In the genomic region with DNA sequence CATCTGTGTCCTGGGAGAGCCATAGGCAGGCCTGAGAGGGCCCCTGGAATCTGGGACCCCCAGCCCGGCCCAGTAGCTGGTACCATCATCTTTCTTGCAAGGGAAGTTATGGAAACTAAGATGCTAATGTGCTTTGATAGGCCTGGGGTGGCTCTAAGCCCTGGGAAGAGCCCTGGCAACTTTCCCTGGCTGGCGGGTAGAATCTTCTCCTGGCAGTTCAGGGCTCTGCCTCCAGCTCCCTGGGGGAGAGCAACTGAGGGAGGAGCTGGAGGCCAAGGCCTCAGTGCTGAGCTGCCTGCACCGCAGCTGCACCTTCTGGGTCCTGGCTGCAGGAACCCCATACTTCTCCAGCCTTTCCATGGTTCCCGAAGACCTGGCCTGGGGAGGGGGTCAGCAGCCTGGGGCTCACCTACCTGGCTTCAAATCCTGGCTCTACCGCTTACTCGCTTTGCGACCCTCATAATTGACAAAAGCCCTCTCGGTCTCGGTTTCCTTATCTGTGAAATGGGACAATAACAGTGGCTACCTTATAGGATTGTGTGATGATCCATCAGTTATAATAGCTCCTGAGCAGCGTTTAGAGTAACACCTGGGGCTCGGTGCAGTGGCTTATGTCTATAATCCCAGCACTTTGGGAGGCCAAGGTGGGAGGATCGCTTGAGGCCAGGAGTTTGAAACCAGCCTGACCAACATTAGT, we compare ENCODE assay signal across 1 cellular context.
TF ChIP-seq lines count a peak whose summit lies in the region.

No MANE protein-coding gene starts in this region.

TF ChIP-seq in K562, 482 proteins besides CTCF, POLR2A, EP300 and RAD21 (continued from another document):
- TF ChIP-seq ZMIZ1 (IDR thresholded peaks at IDR 0.05; ENCODE audit: low read depth in 2 of 2, low read length in 2 of 2): no peak
- TF ChIP-seq XRCC3 (IDR thresholded peaks at IDR 0.05): no peak
- 0 out of 4 replicates have a peak, but pooled peaks of 1 of the 2 experiments have one; percentile 30 for TF ChIP-seq RCOR1 (IDR thresholded peaks at IDR 0.05; ENCODE audit: borderline replicate concordance in 1 of 2, low read depth in 2 of 2, low read length in 2 of 2)
- TF ChIP-seq, protein P1, sequence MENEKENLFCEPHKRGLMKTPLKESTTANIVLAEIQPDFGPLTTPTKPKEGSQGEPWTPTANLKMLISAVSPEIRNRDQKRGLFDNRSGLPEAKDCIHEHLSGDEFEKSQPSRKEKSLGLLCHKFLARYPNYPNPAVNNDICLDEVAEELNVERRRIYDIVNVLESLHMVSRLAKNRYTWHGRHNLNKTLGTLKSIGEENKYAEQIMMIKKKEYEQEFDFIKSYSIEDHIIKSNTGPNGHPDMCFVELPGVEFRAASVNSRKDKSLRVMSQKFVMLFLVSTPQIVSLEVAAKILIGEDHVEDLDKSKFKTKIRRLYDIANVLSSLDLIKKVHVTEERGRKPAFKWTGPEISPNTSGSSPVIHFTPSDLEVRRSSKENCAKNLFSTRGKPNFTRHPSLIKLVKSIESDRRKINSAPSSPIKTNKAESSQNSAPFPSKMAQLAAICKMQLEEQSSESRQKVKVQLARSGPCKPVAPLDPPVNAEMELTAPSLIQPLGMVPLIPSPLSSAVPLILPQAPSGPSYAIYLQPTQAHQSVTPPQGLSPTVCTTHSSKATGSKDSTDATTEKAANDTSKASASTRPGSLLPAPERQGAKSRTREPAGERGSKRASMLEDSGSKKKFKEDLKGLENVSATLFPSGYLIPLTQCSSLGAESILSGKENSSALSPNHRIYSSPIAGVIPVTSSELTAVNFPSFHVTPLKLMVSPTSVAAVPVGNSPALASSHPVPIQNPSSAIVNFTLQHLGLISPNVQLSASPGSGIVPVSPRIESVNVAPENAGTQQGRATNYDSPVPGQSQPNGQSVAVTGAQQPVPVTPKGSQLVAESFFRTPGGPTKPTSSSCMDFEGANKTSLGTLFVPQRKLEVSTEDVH (IDR thresholded peaks at IDR 0.05; ENCODE audit: low read depth, partially characterized antibody): no peak
- TF ChIP-seq, protein P2, sequence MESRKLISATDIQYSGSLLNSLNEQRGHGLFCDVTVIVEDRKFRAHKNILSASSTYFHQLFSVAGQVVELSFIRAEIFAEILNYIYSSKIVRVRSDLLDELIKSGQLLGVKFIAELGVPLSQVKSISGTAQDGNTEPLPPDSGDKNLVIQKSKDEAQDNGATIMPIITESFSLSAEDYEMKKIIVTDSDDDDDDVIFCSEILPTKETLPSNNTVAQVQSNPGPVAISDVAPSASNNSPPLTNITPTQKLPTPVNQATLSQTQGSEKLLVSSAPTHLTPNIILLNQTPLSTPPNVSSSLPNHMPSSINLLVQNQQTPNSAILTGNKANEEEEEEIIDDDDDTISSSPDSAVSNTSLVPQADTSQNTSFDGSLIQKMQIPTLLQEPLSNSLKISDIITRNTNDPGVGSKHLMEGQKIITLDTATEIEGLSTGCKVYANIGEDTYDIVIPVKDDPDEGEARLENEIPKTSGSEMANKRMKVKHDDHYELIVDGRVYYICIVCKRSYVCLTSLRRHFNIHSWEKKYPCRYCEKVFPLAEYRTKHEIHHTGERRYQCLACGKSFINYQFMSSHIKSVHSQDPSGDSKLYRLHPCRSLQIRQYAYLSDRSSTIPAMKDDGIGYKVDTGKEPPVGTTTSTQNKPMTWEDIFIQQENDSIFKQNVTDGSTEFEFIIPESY (CRISPR knock-in tag; IDR thresholded peaks at IDR 0.05): no peak
- no peak for TF ChIP-seq XRCC5 (IDR thresholded peaks at IDR 0.05; ENCODE audit: low read depth, low read length)
- peak; percentile 80 for TF ChIP-seq RBM25 (IDR thresholded peaks at IDR 0.05; ENCODE audit: low read depth, low read length, severe bottlenecking)
- TF ChIP-seq, protein P3, sequence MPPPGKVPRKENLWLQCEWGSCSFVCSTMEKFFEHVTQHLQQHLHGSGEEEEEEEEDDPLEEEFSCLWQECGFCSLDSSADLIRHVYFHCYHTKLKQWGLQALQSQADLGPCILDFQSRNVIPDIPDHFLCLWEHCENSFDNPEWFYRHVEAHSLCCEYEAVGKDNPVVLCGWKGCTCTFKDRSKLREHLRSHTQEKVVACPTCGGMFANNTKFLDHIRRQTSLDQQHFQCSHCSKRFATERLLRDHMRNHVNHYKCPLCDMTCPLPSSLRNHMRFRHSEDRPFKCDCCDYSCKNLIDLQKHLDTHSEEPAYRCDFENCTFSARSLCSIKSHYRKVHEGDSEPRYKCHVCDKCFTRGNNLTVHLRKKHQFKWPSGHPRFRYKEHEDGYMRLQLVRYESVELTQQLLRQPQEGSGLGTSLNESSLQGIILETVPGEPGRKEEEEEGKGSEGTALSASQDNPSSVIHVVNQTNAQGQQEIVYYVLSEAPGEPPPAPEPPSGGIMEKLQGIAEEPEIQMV (tag; conservative IDR thresholded peaks at IDR 0.05; ENCODE audit: low read depth): no peak
- TF ChIP-seq TGIF2 (CRISPR knock-in tag; IDR thresholded peaks at IDR 0.05): no peak
- TF ChIP-seq, protein P4, sequence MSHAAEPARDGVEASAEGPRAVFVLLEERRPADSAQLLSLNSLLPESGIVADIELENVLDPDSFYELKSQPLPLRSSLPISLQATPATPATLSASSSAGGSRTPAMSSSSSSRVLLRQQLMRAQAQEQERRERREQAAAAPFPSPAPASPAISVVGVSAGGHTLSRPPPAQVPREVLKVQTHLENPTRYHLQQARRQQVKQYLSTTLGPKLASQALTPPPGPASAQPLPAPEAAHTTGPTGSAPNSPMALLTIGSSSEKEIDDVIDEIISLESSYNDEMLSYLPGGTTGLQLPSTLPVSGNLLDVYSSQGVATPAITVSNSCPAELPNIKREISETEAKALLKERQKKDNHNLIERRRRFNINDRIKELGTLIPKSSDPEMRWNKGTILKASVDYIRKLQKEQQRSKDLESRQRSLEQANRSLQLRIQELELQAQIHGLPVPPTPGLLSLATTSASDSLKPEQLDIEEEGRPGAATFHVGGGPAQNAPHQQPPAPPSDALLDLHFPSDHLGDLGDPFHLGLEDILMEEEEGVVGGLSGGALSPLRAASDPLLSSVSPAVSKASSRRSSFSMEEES (CRISPR knock-in tag; IDR thresholded peaks at IDR 0.05): no peak
- 0 out of 4 replicates have a peak, but pooled peaks of 1 of the 2 experiments have one; percentile 41 for TF ChIP-seq KDM1A (IDR thresholded peaks at IDR 0.05)
